Comparison of ENCODE assay signal across 29 cellular contexts in the genomic region with DNA sequence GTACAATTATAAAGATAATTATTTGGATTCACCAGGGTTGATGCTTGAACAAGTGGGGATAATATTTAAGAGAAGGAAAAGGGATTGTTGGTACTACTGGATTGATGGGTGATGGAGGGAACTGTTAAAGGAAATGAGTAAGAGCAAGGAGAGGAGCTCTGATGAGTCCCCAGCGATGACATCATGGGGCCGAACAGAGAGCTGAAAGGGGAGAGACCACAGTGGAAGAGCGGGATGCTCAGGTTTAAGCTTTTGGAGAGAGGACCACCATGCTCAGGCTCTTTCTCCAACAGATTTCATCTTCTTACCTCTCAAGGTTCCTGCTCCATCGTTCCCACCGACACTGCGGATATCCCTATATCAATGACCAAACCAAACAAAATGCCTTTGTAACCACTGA.
"Had no signal": no experiment of that assay in that cellular context is flagged by ENCODE, and none has a peak within 500 bp of the region (broad histone marks: within the 10 kb centered on the region; RNA-seq: fewer than 3 reads in every experiment).

No MANE protein-coding gene starts in this region.

- H3K36me3 Mint-ChIP-seq: mesothelial cell of epicardium; naive B cell; natural killer cell treated with Interleukin-12 subunit alpha and Interleukin-12 subunit beta and Interleukin-15 and Interleukin-18, amount 100 ng/mL, for 72 hours; stimulated activated memory B cell treated with anti-CD40 and anti-IgM and Interleukin-4, amounts not matched to agents 10 μg/mL and 1 μg/mL and 100 μg/mL, for 72 hours; type B pancreatic cell had no signal

- H3K4me3 ChIP-seq: heart right ventricle, left lung, mucosa of descending colon, pancreas, sigmoid colon, testis, tibial artery had no signal

- H3K4me1 ChIP-seq: heart right ventricle, left lung, pancreas, sigmoid colon, testis, tibial artery had no signal

- H3K9me3 ChIP-seq: heart right ventricle, left lung, mucosa of descending colon, neutrophil, pancreas, sigmoid colon, testis, tibial artery had no signal

- H3K36me3 ChIP-seq: heart right ventricle, left lung, neutrophil, pancreas, sigmoid colon, tibial artery had no signal

- H3K9me3 Mint-ChIP-seq: endodermal cell; mesothelial cell of epicardium; naive B cell; natural killer cell treated with Interleukin-12 subunit alpha and Interleukin-12 subunit beta and Interleukin-15 and Interleukin-18, amount 100 ng/mL, for 72 hours; neural crest cell; stimulated activated memory B cell treated with anti-CD40 and anti-IgM and Interleukin-4, amounts not matched to agents 10 μg/mL and 1 μg/mL and 100 μg/mL, for 72 hours; type B pancreatic cell had no signal

- H3K27me3 ChIP-seq: left lung, pancreas, sigmoid colon, testis, tibial artery had no signal

- H3K4me3 Mint-ChIP-seq: endodermal cell; mesothelial cell of epicardium; naive B cell; natural killer cell treated with Interleukin-12 subunit alpha and Interleukin-12 subunit beta and Interleukin-15 and Interleukin-18, amount 100 ng/mL, for 72 hours; neural crest cell; stimulated activated memory B cell treated with anti-CD40 and anti-IgM and Interleukin-4, amounts not matched to agents 10 μg/mL and 1 μg/mL and 100 μg/mL, for 72 hours; type B pancreatic cell had no signal

- H3K27ac ChIP-seq: epithelial cell of prostate, heart right ventricle, left lung, neutrophil, pancreas, sigmoid colon, testis, tibial artery had no signal

- H3K27ac Mint-ChIP-seq: endodermal cell; mesothelial cell of epicardium; naive B cell; natural killer cell treated with Interleukin-12 subunit alpha and Interleukin-12 subunit beta and Interleukin-15 and Interleukin-18, amount 100 ng/mL, for 72 hours; progenitor cell of endocrine pancreas; stimulated activated memory B cell treated with anti-CD40 and anti-IgM and Interleukin-4, amounts not matched to agents 10 μg/mL and 1 μg/mL and 100 μg/mL, for 72 hours; type B pancreatic cell had no signal

- DNase-seq: effector CD8-positive, alpha-beta T cell; endodermal cell; foreskin melanocyte; glutamatergic neuron; heart right ventricle; hippocampal formation; left cardiac atrium; left lung; mesenchymal stem cell; mucosa of descending colon; naive B cell; pancreas; sigmoid colon; stimulated activated CD4-positive, alpha-beta T cell treated with anti-CD3 and anti-CD28 coated beads, Interleukin-2, amount 100 ng/mL, for 24 hours; stimulated activated CD4-positive, alpha-beta T cell treated with anti-CD3 and anti-CD28 coated beads, Interleukin-4, amount 100 ng/mL, for 24 hours; stimulated activated naive CD8-positive, alpha-beta T cell treated with anti-CD3 and anti-CD28 coated beads, Interleukin-15, Interleukin-2, amounts not matched to agents 100 U/mL and 50 U/mL, for 24 hours; substantia nigra; testis; tibial artery had no signal

- ATAC-seq: esophagus mucosa; heart right ventricle; left cardiac atrium; left lung; mucosa of descending colon; natural killer cell treated with Interleukin-12 subunit alpha and Interleukin-12 subunit beta and Interleukin-15 and Interleukin-18, amount 100 ng/mL, for 72 hours; pancreas; stimulated activated memory B cell treated with anti-CD40 and anti-IgM and Interleukin-4, amounts not matched to agents 10 μg/mL and 1 μg/mL and 100 μg/mL, for 72 hours; stimulated activated naive CD8-positive, alpha-beta T cell treated with anti-CD3 and anti-CD28 coated beads, Interleukin-15, Interleukin-2, amounts not matched to agents 100 U/mL and 50 U/mL, for 24 hours had no signal

- H3K27me3 Mint-ChIP-seq: progenitor cell of endocrine pancreas had no signal

- FAIRE-seq: islet of Langerhans, pancreas had no signal
